In the genomic region with DNA sequence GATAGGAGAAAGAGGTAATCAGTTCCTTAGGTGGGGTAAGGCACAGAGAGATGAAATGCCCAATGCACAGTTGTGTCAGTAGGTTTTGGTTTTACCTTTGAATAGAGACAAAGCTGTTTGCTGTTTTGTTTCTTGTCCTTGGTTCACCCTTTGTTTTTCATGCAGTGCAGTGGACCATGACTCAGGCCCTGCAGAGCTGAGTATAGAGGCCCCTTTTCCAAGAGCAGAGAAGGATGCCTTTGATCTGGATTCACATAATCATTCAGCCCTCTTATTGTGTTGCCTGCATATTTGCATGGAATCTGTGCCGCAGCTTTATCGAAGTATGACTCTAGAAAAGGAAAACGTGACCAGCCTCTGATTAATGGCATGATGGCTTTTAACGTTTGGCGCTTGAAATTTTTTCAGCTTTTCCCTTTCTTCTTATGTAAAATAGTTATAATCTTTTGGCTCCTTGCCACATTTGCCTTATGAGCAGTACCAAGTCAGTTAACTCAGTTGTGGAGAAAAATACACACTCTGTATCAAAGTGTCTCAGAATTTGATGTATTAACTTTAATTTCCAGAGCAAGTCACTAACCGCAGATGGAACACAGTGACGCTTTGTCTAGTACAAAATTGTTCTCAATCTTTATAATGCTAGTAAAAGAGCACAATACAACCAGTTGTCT, we compare ENCODE assay signal across 8 cellular contexts.
DNase-seq lines count a peak whose midpoint lies in the region; ATAC-seq, FAIRE-seq and TF ChIP-seq lines count a peak whose summit lies in the region.

No MANE protein-coding gene starts in this region.

- WGBS in H1 (ENCODE audit: extremely low coverage in 1 of 2, insufficient coverage in 1 of 2, insufficient read length in 1 of 2, insufficient replicate concordance in 2 of 2, low coverage in 1 of 2, low lambda C conversion rate in 2 of 2, missing lambda C conversion rate in 1 of 2), 2 experiments: 88% methylated on average over 7 of the region's 7 CpGs; no CpG with 5 or more reads in 1 of the 2 experiments

- no peak for TF ChIP-seq RAD21 in H1 (IDR thresholded peaks at IDR 0.05 in 1 of 2, conservative IDR thresholded peaks at IDR 0.05 in 1 of 2; ENCODE audit: low read depth in 2 of 2, low read length in 2 of 2)

- no peaks in the 10 kb centered on the region for H4K20me1 ChIP-seq in H1 (replicated peaks in 1 of 2; ENCODE audit: control insufficient read depth in 1 of 2, insufficient read depth in 2 of 2, low read length in 2 of 2)

- no peak overlapping the region for H2BK15ac ChIP-seq in H1 (ENCODE audit: low read length)

- POLR2A ChIA-PET in H1 (lab: Charles Lee; ENCODE audit: partially characterized antibody): interaction anchor here (0.6 kb wide), 1 partner anchor 324 kb away, joined by 3 read pairs; no protein-coding TSS in a partner anchor

- no peaks in the 10 kb centered on the region for H3K9me3 Mint-ChIP-seq in chondrocyte (ENCODE audit: low read depth)

- CTCF ChIA-PET in H1 (lab: Charles Lee; ENCODE audit: partially characterized antibody): interaction anchor here (1.5 kb wide), 1 partner anchor 11 kb away, joined by 4 read pairs; no protein-coding TSS in a partner anchor

- no peak overlapping the region for H3K18ac ChIP-seq in H1 (ENCODE audit: extremely low read depth, low read length)

- H3K4me1 ChIP-seq in H1 (replicated peaks in 1 of 4; ENCODE audit: control insufficient read depth in 3 of 4, insufficient read depth in 4 of 4, low read length in 3 of 4) (peaks cover 0 to 7% (median 1%) of the 10 kb centered on the region in 4 experiments; a peak in 4 of 7 replicates), skeletal muscle satellite cell (ENCODE audit: control insufficient read depth, insufficient read depth, low read length) (peaks cover 13% of the 10 kb centered on the region)

- H4K5ac ChIP-seq in H1 (ENCODE audit: insufficient read length, low read depth, low read length): no peak overlapping the region

- H3K27me3 Mint-ChIP-seq in chondrocyte (ENCODE audit: low read depth): no peaks in the 10 kb centered on the region

- H3K27me3 ChIP-seq in H1 (replicated peaks in 1 of 4; ENCODE audit: control insufficient read depth in 3 of 4, extremely low read depth in 1 of 4, insufficient read depth in 3 of 4, low read length in 3 of 4): no peaks in the 10 kb centered on the region
- H3K27me3 ChIP-seq in skeletal muscle satellite cell (ENCODE audit: control insufficient read depth, insufficient read depth, low read length): no peaks in the 10 kb centered on the region

- H3K27ac Mint-ChIP-seq in chondrocyte (ENCODE audit: unreplicated experiment): no peak overlapping the region

- no peak overlapping the region for H3K56ac ChIP-seq in H1 (replicated peaks; ENCODE audit: insufficient read length, low read depth, low read length)

- H3K9ac ChIP-seq in H1 (replicated peaks in 1 of 4; ENCODE audit: extremely low read depth in 1 of 4, low read depth in 3 of 4, low read length in 3 of 4) (no peak overlapping the region), skeletal muscle satellite cell (ENCODE audit: low read depth, low read length) (no peak overlapping the region)

- H3K36me3 ChIP-seq in H1 (ENCODE audit: control insufficient read depth in 2 of 4, insufficient read depth in 4 of 4, low read length in 3 of 4): no peaks in the 10 kb centered on the region
- H3K36me3 ChIP-seq in skeletal muscle satellite cell (ENCODE audit: insufficient read depth, low read length): no peaks in the 10 kb centered on the region

- no peak overlapping the region for H3K14ac ChIP-seq in H1 (ENCODE audit: insufficient read length)

- peak overlapping the region in 1 of 2 experiments; percentile 45; a peak in 1 of 4 replicates for H3K4me2 ChIP-seq in H1 (ENCODE audit: insufficient read depth in 1 of 2, low read depth in 2 of 2, low read length in 2 of 2)
- H3K4me2 ChIP-seq in skeletal muscle satellite cell (ENCODE audit: low read length): peak overlapping the region; percentile 17

- no peak overlapping the region for H4K91ac ChIP-seq in H1 (replicated peaks; ENCODE audit: insufficient read length, low read length)

- 0 out of 2 replicates have a peak overlapping the region, but pooled peaks have one; percentile 26 for H3K27ac ChIP-seq in H1 (ENCODE audit: low read depth, low read length)

- ATAC-seq in GM19035 (IDR thresholded peaks at IDR 0.05; ENCODE audit: unreplicated experiment): no peak

- H3K4ac ChIP-seq in H1 (replicated peaks; ENCODE audit: insufficient read length, low read depth, low read length): no peak overlapping the region

- no peak overlapping the region for H2AK5ac ChIP-seq in H1 (ENCODE audit: low read depth, low read length)

- H2AFZ ChIP-seq in H1 (ENCODE audit: low read length): no peak overlapping the region

- DNase-seq in AG20443 (ENCODE audit: low spot score) (peak; percentile 48), GM19240 (ENCODE audit: insufficient read length, low spot score) (peak; percentile 19), NCI-H1048 (lab: John Stamatoyannopoulos, UW) (peak; percentile 90), H1 (ENCODE audit: low read depth in 1 of 2, low spot score in 2 of 2) (no peak), chondrocyte (ENCODE audit: low spot score) (no peak)
- no peak for DNase-seq in activated CD4-positive, alpha-beta T cell treated with anti-CD3 and anti-CD28 coated beads for 4 hours

- no peak overlapping the region for H3K23ac ChIP-seq in H1 (ENCODE audit: insufficient read length)

- no peak for TF ChIP-seq CTCF in H1 (IDR thresholded peaks at IDR 0.05; ENCODE audit: control extremely low read depth in 1 of 3, insufficient read depth in 1 of 3, low read depth in 1 of 3, low read length in 3 of 3)
- no peak for TF ChIP-seq CTCF in chondrocyte (IDR thresholded peaks at IDR 0.05)

- no peak overlapping the region for H2BK12ac ChIP-seq in H1 (ENCODE audit: low read depth, low read length)

- TF ChIP-seq POLR2A in H1 (IDR thresholded peaks at IDR 0.05; ENCODE audit: control extremely low read depth in 1 of 2, low read depth in 2 of 2, low read length in 2 of 2): no peak

- H2BK5ac ChIP-seq in H1 (ENCODE audit: low read depth, low read length): no peak overlapping the region

- H3K36me3 Mint-ChIP-seq in chondrocyte (ENCODE audit: low read depth): no peaks in the 10 kb centered on the region

- no peak overlapping the region for H3K4me3 Mint-ChIP-seq in chondrocyte (ENCODE audit: unreplicated experiment)

- H2BK120ac ChIP-seq in H1 (replicated peaks; ENCODE audit: low read depth, low read length): no peak overlapping the region

- H3K9me3 ChIP-seq in H1 (ENCODE audit: insufficient read depth in 2 of 2, low read depth in 1 of 2, low read length in 1 of 2): no peaks in the 10 kb centered on the region
- H3K9me3 ChIP-seq in skeletal muscle satellite cell (replicated peaks; ENCODE audit: low read length): no peaks in the 10 kb centered on the region

- H4K8ac ChIP-seq in H1 (ENCODE audit: extremely low read depth, insufficient read depth, low read length): no peak overlapping the region

- H3K4me1 Mint-ChIP-seq in chondrocyte (ENCODE audit: low read depth): peaks cover 23% of the 10 kb centered on the region

- peak; percentile 55 for FAIRE-seq in H1 (lab: Jason Lieb, UNC)

- no peaks in the 10 kb centered on the region for H3K79me1 ChIP-seq in H1 (ENCODE audit: low read depth, low read length)

- TF ChIP-seq EP300 in H1 (IDR thresholded peaks at IDR 0.05; ENCODE audit: borderline replicate concordance in 1 of 2, low read depth in 2 of 2, low read length in 2 of 2): no peak

- no peaks in the 10 kb centered on the region for H3K23me2 ChIP-seq in H1 (ENCODE audit: low read depth, low read length)

- H2BK20ac ChIP-seq in H1 (ENCODE audit: low read length): no peak overlapping the region

- H3K4me3 ChIP-seq in H1 (ENCODE audit: extremely low read depth in 1 of 4, insufficient read depth in 2 of 4, low read depth in 3 of 4, low read length in 4 of 4) (no peak overlapping the region), skeletal muscle satellite cell (ENCODE audit: low read length) (no peak overlapping the region)

- H3K79me2 ChIP-seq in H1 (ENCODE audit: control insufficient read depth in 1 of 2, insufficient read depth in 2 of 2, low read length in 2 of 2): 0 out of 4 replicates have a peak, but pooled peaks cover 0 to 2% of the 10 kb centered on the region in 2 experiments

TF ChIP-seq in H1, 55 proteins besides CTCF, POLR2A, EP300 and RAD21:
- TF ChIP-seq MAFK (IDR thresholded peaks at IDR 0.05; ENCODE audit: low read depth, low read length) (peak; percentile 59; the same call in 1 of the 2 replicates), BACH1 (IDR thresholded peaks at IDR 0.05; ENCODE audit: low read length) (peak; percentile 47; the same call in 1 of the 2 replicates), ATF3 (IDR thresholded peaks at IDR 0.05; ENCODE audit: insufficient read depth, low read depth, low read length) (no peak)
TF ChIP-seq in H1: peak in this region for 2.

Comparison
In these comparisons a context has a peak if more than half of its experiments do, and no peak if none do; other contexts are left out.
1. DNase-seq: peak in AG20443 (single experiment), GM19240 (single experiment) and NCI-H1048 (single experiment); none in H1 (0 of 2), chondrocyte (single experiment) and activated CD4-positive, alpha-beta T cell treated with anti-CD3 and anti-CD28 coated beads for 4 hours (0 of 2).